33 cellular contexts compared by ENCODE assay signal in genomic region chr20:4776079-4776630, GRCh38. TPM values are rescaled to one million over a fixed set of nuclear protein-coding genes. Genes with fewer than 3 reads are reported as not detected.
A peak's percentile ranks its signal among the peaks of the same experiment; 100 is the strongest.
DNase-seq lines count a peak whose midpoint lies in the region; ATAC-seq, FAIRE-seq and TF ChIP-seq lines count a peak whose summit lies in the region.
"Had no signal": no experiment of that assay in that cellular context is flagged by ENCODE, and none has a peak within 500 bp of the region (broad histone marks: within the 10 kb centered on the region; RNA-seq: fewer than 3 reads in every experiment).

No MANE protein-coding gene starts in this region.

- peak; percentile 80 for ATAC-seq in left lobe of liver
- ATAC-seq: body of pancreas; CD8-positive, alpha-beta T cell; gastroesophageal sphincter; left colon; SK-N-SH treated with all-trans-retinoic acid at 6 μM for 48 hours had no signal

- peaks cover 22% of the 10 kb centered on the region for H3K9me3 ChIP-seq in OCI-LY3 (ENCODE audit: insufficient read depth, low read length)
- H3K9me3 ChIP-seq: body of pancreas, gastroesophageal sphincter, prostate gland, tibial artery had no signal

- no peak overlapping the region for H3K23ac ChIP-seq in mesendoderm (ENCODE audit: low read length)

- H2BK120ac ChIP-seq in mesendoderm (ENCODE audit: low read depth, low read length), result no peak overlapping the region

- H3K27ac ChIP-seq in OCI-LY3 (ENCODE audit: low read length) (peak overlapping the region; percentile 28), mesendoderm (ENCODE audit: low read depth, low read length) (no peak overlapping the region)
- H3K27ac ChIP-seq: adrenal gland, body of pancreas, gastroesophageal sphincter, prostate gland, tibial artery had no signal

- no peaks in the 10 kb centered on the region for H3K79me2 ChIP-seq in OCI-LY3 (ENCODE audit: low read length)
- H3K79me2 ChIP-seq in mesendoderm (ENCODE audit: control insufficient read depth, insufficient read depth, low read length), result no peaks in the 10 kb centered on the region

- H3K56ac ChIP-seq in mesendoderm (ENCODE audit: low read length), result no peak overlapping the region

- no peak overlapping the region for H2AK5ac ChIP-seq in mesendoderm (ENCODE audit: low read length)

- peak overlapping the region; percentile 83 for H2AFZ ChIP-seq in OCI-LY3 (ENCODE audit: low read depth, low read length)

- no peak for FAIRE-seq in urothelium cell line (lab: Jason Lieb, UNC)
- FAIRE-seq: endothelial cell of umbilical vein, GM19239 had no signal

- H3K4me3 ChIP-seq in OCI-LY3 (ENCODE audit: low read length), result peak overlapping the region; percentile 84
- no peak overlapping the region for H3K4me3 ChIP-seq in mesendoderm (ENCODE audit: low read length)
- H3K4me3 ChIP-seq: adrenal gland, body of pancreas, gastroesophageal sphincter, prostate gland, tibial artery had no signal

- H3K27me3 ChIP-seq in OCI-LY3 (ENCODE audit: low read depth, low read length) (no peaks in the 10 kb centered on the region), mesendoderm (ENCODE audit: insufficient read depth, low read length, poor library complexity) (no peaks in the 10 kb centered on the region)
- H3K27me3 ChIP-seq: adrenal gland, body of pancreas, gastroesophageal sphincter, tibial artery had no signal

- H3K18ac ChIP-seq in mesendoderm (ENCODE audit: low read length), result no peak overlapping the region

- H3K4me1 ChIP-seq in OCI-LY3 (ENCODE audit: low read length), result peaks cover 14% of the 10 kb centered on the region
- no peaks in the 10 kb centered on the region for H3K4me1 ChIP-seq in mesendoderm (ENCODE audit: control insufficient read depth, low read depth, low read length)
- H3K4me1 ChIP-seq: adrenal gland, body of pancreas, prostate gland, tibial artery had no signal

- peak; percentile 30 to 43 for DNase-seq in NOMO-1 (lab: John Stamatoyannopoulos, UW; ENCODE audit: unreplicated experiment in 2 of 2)
- no peak for DNase-seq in NOMO-1 treated with dmso at 0.1 percent for 144 hours (lab: John Stamatoyannopoulos, UW; ENCODE audit: unreplicated experiment)
- DNase-seq in left lobe of liver (ENCODE audit: low spot score), result peak; percentile 73
- DNase-seq in urothelium cell line (ENCODE audit: low spot score), result peak; percentile 36
- no peak for DNase-seq in mesendoderm
- no peak for DNase-seq in NCI-H226
- no peak for DNase-seq in HuH-7.5 (ENCODE audit: low spot score)
- DNase-seq: activated CD4-positive, alpha-beta T cell treated with anti-CD3 and anti-CD28 coated beads for 48 hours; activated naive CD4-positive, alpha-beta T cell treated with anti-CD3 and anti-CD28 coated beads for 36 hours; activated T-cell treated with anti-CD3 and anti-CD28 coated beads, Interleukin-2, amount 50 U/mL, for 1 hour; adrenal gland; AML-193; body of pancreas; CD8-positive, alpha-beta T cell; cerebellar nuclear complex; HCEC 1CT; hippocampal formation; left colon; NCI-H524; NK-92 treated with Interleukin-12 subunit alpha and Interleukin-12 subunit beta, amount 100 ng/mL, for 24 hours; T-helper 2 cell; tibial artery had no signal

- H3K36me3 ChIP-seq in OCI-LY3 (replicated peaks; ENCODE audit: low read depth, low read length) (peaks cover 31% of the 10 kb centered on the region), mesendoderm (ENCODE audit: control insufficient read depth, insufficient read depth, low read length) (no peaks in the 10 kb centered on the region)
- H3K36me3 ChIP-seq: adrenal gland, gastroesophageal sphincter, prostate gland, tibial artery had no signal

- H2BK5ac ChIP-seq in mesendoderm (ENCODE audit: low read length), result no peak overlapping the region

- H4K8ac ChIP-seq in mesendoderm (ENCODE audit: low read depth, low read length), result no peak overlapping the region

- no peak overlapping the region for H4K5ac ChIP-seq in mesendoderm (ENCODE audit: low read length)

- H3K4me2 ChIP-seq in OCI-LY3 (ENCODE audit: low read length) (peak overlapping the region; percentile 96), mesendoderm (ENCODE audit: low read length) (no peak overlapping the region)

- H4K20me1 ChIP-seq in OCI-LY3 (ENCODE audit: insufficient read depth, low read length), result peaks cover 10% of the 10 kb centered on the region; the same call in 1 of the 2 replicates

- no peak for TF ChIP-seq CTCF in OCI-LY3 (IDR thresholded peaks at IDR 0.05; ENCODE audit: low read depth, low read length)

- WGBS in mesendoderm (ENCODE audit: extremely low coverage, insufficient coverage, low lambda C conversion rate), result no CpG with 5 or more reads among the region's 14 CpGs

- no peak overlapping the region for H3K4ac ChIP-seq in mesendoderm (ENCODE audit: low read depth, low read length)

- no peaks in the 10 kb centered on the region for H3K79me1 ChIP-seq in mesendoderm (ENCODE audit: low read length)

- H2BK15ac ChIP-seq in mesendoderm (replicated peaks; ENCODE audit: low read depth), result no peak overlapping the region

- peak overlapping the region; percentile 78 for H3K9ac ChIP-seq in OCI-LY3 (ENCODE audit: low read length)
- no peak overlapping the region for H3K9ac ChIP-seq in mesendoderm (ENCODE audit: low read length)

RNA-seq across cellular contexts. Expression of gene RASSF2, which starts 47.3 kb away (rescaled TPM):
- 2.4 TPM for total RNA-seq in left lobe of liver
- 2.1 TPM for polyA plus RNA-seq in mesendoderm (2013, experiment 1 of 2)
- 2.3 TPM for polyA plus RNA-seq in mesendoderm (2013, experiment 2 of 2)
- total RNA-seq: HT-29 had no signal

RNA-seq across cellular contexts. Expression of gene PRND, which starts 54.4 kb away (rescaled TPM):
- total RNA-seq in left lobe of liver, result not detected
- 2.9 TPM for polyA plus RNA-seq in mesendoderm (2013, experiment 1 of 2)
- 2.8 TPM for polyA plus RNA-seq in mesendoderm (2013, experiment 2 of 2)
- total RNA-seq: activated CD8-positive, alpha-beta memory T cell treated with anti-CD3 and anti-CD28 coated beads for 36 hours; activated naive CD4-positive, alpha-beta T cell treated with anti-CD3 and anti-CD28 coated beads for 36 hours; adrenal gland; body of pancreas; CD8-positive, alpha-beta T cell; fibroblast of lung; gastroesophageal sphincter; HT-29; mesenteric fat pad; myocyte had no signal
- polyA plus RNA-seq: adrenal gland, endothelial cell of umbilical vein, fibroblast of lung had no signal

Comparison
In these comparisons a context has a peak if more than half of its experiments do, and no peak if none do; other contexts are left out.
1. DNase-seq: peak in NOMO-1 (2 of 2), left lobe of liver (single experiment) and urothelium cell line (single experiment); none in NOMO-1 treated with dmso at 0.1 percent for 144 hours (single experiment), mesendoderm (single experiment), NCI-H226 (single experiment) and HuH-7.5 (single experiment).